Comparison of ENCODE assay signal across 24 cellular contexts in genomic region chr4:43337707-43338106, GRCh38.
A peak's percentile ranks its signal among the peaks of the same experiment; 100 is the strongest.
DNase-seq lines count a peak whose midpoint lies in the region; ATAC-seq, FAIRE-seq and TF ChIP-seq lines count a peak whose summit lies in the region.
"Had no signal": no experiment of that assay in that cellular context is flagged by ENCODE, and none has a peak within 500 bp of the region (broad histone marks: within the 10 kb centered on the region; RNA-seq: fewer than 3 reads in every experiment).

No MANE protein-coding gene starts in this region.

- no peak for FAIRE-seq in astrocyte (lab: Jason Lieb, UNC)
- FAIRE-seq: endothelial cell of umbilical vein, kidney had no signal

- H3K4me1 Mint-ChIP-seq in astrocyte (ENCODE audit: low read depth, unreplicated experiment) (peaks cover 25% of the 10 kb centered on the region), MCF 10A (ENCODE audit: insufficient read depth, unreplicated experiment) (peaks cover 7% of the 10 kb centered on the region)
- no peaks in the 10 kb centered on the region for H3K4me1 Mint-ChIP-seq in activated naive CD4-positive, alpha-beta T cell treated with anti-CD3 and anti-CD28 coated beads, Interleukin-2, amount 10 ng/mL, durations not matched to agents 7 days and 5 days
- H3K4me1 Mint-ChIP-seq in stimulated activated memory B cell treated with anti-CD40 and anti-IgM and Interleukin-4, amounts not matched to agents 10 μg/mL and 1 μg/mL and 100 μg/mL, for 72 hours = no peaks in the 10 kb centered on the region
- H3K4me1 Mint-ChIP-seq: activated naive CD4-positive, alpha-beta T cell treated with anti-CD3 and anti-CD28 coated beads, Interleukin-2, amount 50 U/mL, for 24 hours had no signal

- no peak for TF ChIP-seq RAD21 in IMR-90 (IDR thresholded peaks at IDR 0.05; ENCODE audit: low read length)

- DNase-seq in A172 (ENCODE audit: low spot score) = peak; percentile 59
- peak; percentile 63 for DNase-seq in IMR-90
- DNase-seq in astrocyte (ENCODE audit: low read depth) = peak; percentile 72
- peak; percentile 56 for DNase-seq in fibroblast of the aortic adventitia (ENCODE audit: low read depth)
- no peak for DNase-seq in MCF 10A (ENCODE audit: unreplicated experiment)
- DNase-seq in activated naive CD4-positive, alpha-beta T cell treated with anti-CD3 and anti-CD28 coated beads, Interleukin-2, amount 10 ng/mL, durations not matched to agents 7 days and 5 days = no peak
- no peak for DNase-seq in A673 (ENCODE audit: low spot score)
- DNase-seq: activated CD4-positive, alpha-beta T cell treated with anti-CD3 and anti-CD28 coated beads, Interleukin-2, amount 50 U/mL, for 1 hour; H7; kidney; NCI-H2029 treated with DMSO at 0.1 percent for 48 hours; NCI-H2227 treated with DMSO at 0.1 percent for 48 hours; NCI-H774; Right ventricle myocardium superior; T-helper 9 cell; trophoblast cell had no signal

- H3K4me3 ChIP-seq in IMR-90 (ENCODE audit: insufficient read depth, low read depth, low read length) = no peak overlapping the region
- H3K4me3 ChIP-seq in astrocyte (ENCODE audit: insufficient read depth, low read depth, low read length) = no peak overlapping the region
- H3K4me3 ChIP-seq in fibroblast of the aortic adventitia (ENCODE audit: low read depth, low read length) = no peak overlapping the region
- no peak overlapping the region for H3K4me3 ChIP-seq in A673 (ENCODE audit: low read depth, low read length, poor library complexity, severe bottlenecking)
- H3K4me3 ChIP-seq: ascending aorta, gastroesophageal sphincter, lung, prostate gland had no signal

- no peaks in the 10 kb centered on the region for H4K20me1 ChIP-seq in IMR-90 (ENCODE audit: insufficient read depth, low read length)
- no peaks in the 10 kb centered on the region for H4K20me1 ChIP-seq in astrocyte (ENCODE audit: insufficient read depth, low read length)

- H3K79me2 ChIP-seq in astrocyte (ENCODE audit: insufficient read depth, low read length) = no peaks in the 10 kb centered on the region

- H3K27me3 ChIP-seq in IMR-90 (ENCODE audit: control insufficient read depth, insufficient read depth, low read length) = no peaks in the 10 kb centered on the region
- no peaks in the 10 kb centered on the region for H3K27me3 ChIP-seq in astrocyte (ENCODE audit: insufficient read depth, low read length)
- no peaks in the 10 kb centered on the region for H3K27me3 ChIP-seq in A673 (replicated peaks; ENCODE audit: insufficient read depth, low read depth, low read length, poor library complexity)
- H3K27me3 ChIP-seq: ascending aorta, gastroesophageal sphincter had no signal

- TF ChIP-seq POLR2A in IMR-90 (IDR thresholded peaks at IDR 0.05; ENCODE audit: low read depth, low read length) = no peak

- dilution Hi-C loops in IMR-90 (cut with HindIII; ENCODE audit: low sequenced_read_pairs, unreplicated experiment) = no loop called here

- H2BK15ac ChIP-seq in IMR-90 (ENCODE audit: low read depth, low read length) = no peak overlapping the region

- H2AFZ ChIP-seq in IMR-90 (replicated peaks; ENCODE audit: low read length, poor library complexity) (no peak overlapping the region), astrocyte (ENCODE audit: low read depth, low read length) (no peak overlapping the region)

- no peaks in the 10 kb centered on the region for H3K36me3 Mint-ChIP-seq in astrocyte (ENCODE audit: low read depth, unreplicated experiment)
- H3K36me3 Mint-ChIP-seq in MCF 10A (ENCODE audit: insufficient read depth, unreplicated experiment) = no peaks in the 10 kb centered on the region
- no peaks in the 10 kb centered on the region for H3K36me3 Mint-ChIP-seq in activated naive CD4-positive, alpha-beta T cell treated with anti-CD3 and anti-CD28 coated beads, Interleukin-2, amount 10 ng/mL, durations not matched to agents 7 days and 5 days
- no peaks in the 10 kb centered on the region for H3K36me3 Mint-ChIP-seq in stimulated activated memory B cell treated with anti-CD40 and anti-IgM and Interleukin-4, amounts not matched to agents 10 μg/mL and 1 μg/mL and 100 μg/mL, for 72 hours
- H3K36me3 Mint-ChIP-seq: activated naive CD4-positive, alpha-beta T cell treated with anti-CD3 and anti-CD28 coated beads, Interleukin-2, amount 50 U/mL, for 24 hours had no signal

- no peak overlapping the region for H3K14ac ChIP-seq in IMR-90 (replicated peaks; ENCODE audit: low read depth, low read length)

- H3K4me1 ChIP-seq in IMR-90 (ENCODE audit: control insufficient read depth, insufficient read depth, low read length) (peaks cover 8% of the 10 kb centered on the region), astrocyte (ENCODE audit: insufficient read depth, low read length) (peaks cover 30% of the 10 kb centered on the region), A673 (ENCODE audit: insufficient read depth, low read length, poor library complexity, severe bottlenecking) (no peaks in the 10 kb centered on the region)
- H3K4me1 ChIP-seq: ascending aorta, gastroesophageal sphincter, prostate gland had no signal

- no peak overlapping the region for H2AK9ac ChIP-seq in IMR-90 (replicated peaks; ENCODE audit: low read depth, low read length, poor library complexity)

- no peak overlapping the region for H3K56ac ChIP-seq in IMR-90 (ENCODE audit: extremely low read depth, insufficient read depth, low read length)

- no TSS peak for BruUV-seq in IMR-90 (replicated peaks; lab: Mats Ljungman, UMichigan)
- BruUV-seq in MCF 10A (replicated peaks; lab: Mats Ljungman, UMichigan) = no TSS peak
- no TSS peak for BruUV-seq in A673 (replicated peaks; lab: Mats Ljungman, UMichigan)

- no peaks in the 10 kb centered on the region for H3K9me3 Mint-ChIP-seq in astrocyte (ENCODE audit: unreplicated experiment)
- H3K9me3 Mint-ChIP-seq in MCF 10A (ENCODE audit: unreplicated experiment) = peaks cover 8% of the 10 kb centered on the region
- H3K9me3 Mint-ChIP-seq in activated naive CD4-positive, alpha-beta T cell treated with anti-CD3 and anti-CD28 coated beads, Interleukin-2, amount 10 ng/mL, durations not matched to agents 7 days and 5 days = peaks cover 4% of the 10 kb centered on the region
- H3K9me3 Mint-ChIP-seq in stimulated activated memory B cell treated with anti-CD40 and anti-IgM and Interleukin-4, amounts not matched to agents 10 μg/mL and 1 μg/mL and 100 μg/mL, for 72 hours = no peaks in the 10 kb centered on the region

- H3K9ac ChIP-seq in IMR-90 (ENCODE audit: low read depth, low read length) (no peak overlapping the region), astrocyte (ENCODE audit: low read length) (no peak overlapping the region)

- H4K91ac ChIP-seq in IMR-90 (ENCODE audit: insufficient read depth, low read depth, low read length) = peak overlapping the region; percentile 51; the same call in 1 of the 2 replicates

- intact Hi-C loops in IMR-90 (cut with micrococcal nuclease) = no loop called here
- intact Hi-C loops in MCF 10A (cut with micrococcal nuclease) = loop anchor here (10.0 kb wide), 1 partner anchor 1107 kb away; the partner anchor contains the start of gene KCTD8
- intact Hi-C loops in A673 (cut with micrococcal nuclease; ENCODE audit: unreplicated experiment) = no loop called here

- no peaks in the 10 kb centered on the region for H3K9me1 ChIP-seq in IMR-90 (ENCODE audit: insufficient read depth, low read length)

- no peak overlapping the region for H3K18ac ChIP-seq in IMR-90 (ENCODE audit: low read depth, low read length)

- H3K9me3 ChIP-seq in IMR-90 (ENCODE audit: control insufficient read depth, insufficient read depth, low read length) (no peaks in the 10 kb centered on the region), astrocyte (ENCODE audit: insufficient read depth, low read depth, low read length) (no peaks in the 10 kb centered on the region), A673 (ENCODE audit: low read depth, low read length, poor library complexity, severe bottlenecking) (peaks cover 28% of the 10 kb centered on the region)
- H3K9me3 ChIP-seq: ascending aorta, gastroesophageal sphincter, prostate gland had no signal

- in situ Hi-C loops in IMR-90 (cut with MboI; ENCODE audit: low sequenced_read_pairs) = no loop called here

- H3K27ac Mint-ChIP-seq in astrocyte (ENCODE audit: unreplicated experiment) = peak overlapping the region; percentile 67
- H3K27ac Mint-ChIP-seq in MCF 10A (ENCODE audit: low read depth, unreplicated experiment) = no peak overlapping the region
- H3K27ac Mint-ChIP-seq in activated naive CD4-positive, alpha-beta T cell treated with anti-CD3 and anti-CD28 coated beads, Interleukin-2, amount 10 ng/mL, durations not matched to agents 7 days and 5 days = no peak overlapping the region
- H3K27ac Mint-ChIP-seq in stimulated activated memory B cell treated with anti-CD40 and anti-IgM and Interleukin-4, amounts not matched to agents 10 μg/mL and 1 μg/mL and 100 μg/mL, for 72 hours = no peak overlapping the region
- H3K27ac Mint-ChIP-seq: activated naive CD4-positive, alpha-beta T cell treated with anti-CD3 and anti-CD28 coated beads, Interleukin-2, amount 50 U/mL, for 24 hours had no signal

- H2BK120ac ChIP-seq in IMR-90 (ENCODE audit: low read depth, low read length) = peak overlapping the region; percentile 92; the same call in 1 of the 2 replicates

- no peak overlapping the region for H3K23ac ChIP-seq in IMR-90 (ENCODE audit: low read depth, low read length)

- POLR2A ChIA-PET in IMR-90 (lab: Charles Lee; ENCODE audit: unreplicated experiment) = no interaction called here
- POLR2A ChIA-PET in MCF 10A (lab: Yijun Ruan, JAX) = no interaction called here
- POLR2A ChIA-PET in A673 (lab: Charles Lee; ENCODE audit: low non-redundant PET) = no interaction called here

- peak overlapping the region; percentile 72 for H2BK5ac ChIP-seq in IMR-90 (ENCODE audit: low read depth, low read length, poor library complexity, severe bottlenecking)

- peak overlapping the region; percentile 94; the same call in 1 of the 2 replicates for H3K4ac ChIP-seq in IMR-90 (ENCODE audit: low read depth, low read length)

- H3K27me3 Mint-ChIP-seq in astrocyte (ENCODE audit: low read depth, unreplicated experiment) (no peaks in the 10 kb centered on the region), MCF 10A (ENCODE audit: insufficient read depth, unreplicated experiment) (no peaks in the 10 kb centered on the region)
- H3K27me3 Mint-ChIP-seq in activated naive CD4-positive, alpha-beta T cell treated with anti-CD3 and anti-CD28 coated beads, Interleukin-2, amount 10 ng/mL, durations not matched to agents 7 days and 5 days = no peaks in the 10 kb centered on the region
- no peaks in the 10 kb centered on the region for H3K27me3 Mint-ChIP-seq in stimulated activated memory B cell treated with anti-CD40 and anti-IgM and Interleukin-4, amounts not matched to agents 10 μg/mL and 1 μg/mL and 100 μg/mL, for 72 hours
- H3K27me3 Mint-ChIP-seq: activated naive CD4-positive, alpha-beta T cell treated with anti-CD3 and anti-CD28 coated beads, Interleukin-2, amount 50 U/mL, for 24 hours had no signal

- H2BK20ac ChIP-seq in IMR-90 (ENCODE audit: low read depth, low read length) = no peak overlapping the region

- no peaks in the 10 kb centered on the region for H3K36me3 ChIP-seq in IMR-90 (ENCODE audit: control insufficient read depth, insufficient read depth, low read length)
- no peaks in the 10 kb centered on the region for H3K36me3 ChIP-seq in astrocyte (ENCODE audit: insufficient read depth, low read length)
- no peaks in the 10 kb centered on the region for H3K36me3 ChIP-seq in A673 (ENCODE audit: insufficient read depth, low read length, poor library complexity, severe bottlenecking)
- H3K36me3 ChIP-seq: ascending aorta, gastroesophageal sphincter, prostate gland had no signal

- H3K27ac ChIP-seq in IMR-90 (ENCODE audit: insufficient read depth, low read length) (no peak overlapping the region), astrocyte (ENCODE audit: low read depth, low read length) (peak overlapping the region; percentile 78), A673 (ENCODE audit: low read depth, low read length, poor library complexity, severe bottlenecking) (no peak overlapping the region)
- H3K27ac ChIP-seq: 22Rv1, ascending aorta, gastroesophageal sphincter, prostate gland had no signal

- peaks cover 0 to 9% of the 10 kb centered on the region in 2 experiments; a peak in 2 of 4 replicates for H3K79me1 ChIP-seq in IMR-90 (ENCODE audit: low read depth in 1 of 2, low read length in 2 of 2)

- H4K8ac ChIP-seq in IMR-90 (ENCODE audit: low read depth in 2 of 2, low read length in 2 of 2) = 0 out of 4 replicates have a peak overlapping the region, but pooled peaks of 1 of the 2 experiments have one; percentile 83

- no peak overlapping the region for H2AK5ac ChIP-seq in IMR-90 (ENCODE audit: low read depth, low read length)

- H3K4me3 Mint-ChIP-seq in astrocyte (ENCODE audit: unreplicated experiment) (no peak overlapping the region), MCF 10A (ENCODE audit: unreplicated experiment) (no peak overlapping the region)
- no peak overlapping the region for H3K4me3 Mint-ChIP-seq in activated naive CD4-positive, alpha-beta T cell treated with anti-CD3 and anti-CD28 coated beads, Interleukin-2, amount 10 ng/mL, durations not matched to agents 7 days and 5 days
- no peak overlapping the region for H3K4me3 Mint-ChIP-seq in stimulated activated memory B cell treated with anti-CD40 and anti-IgM and Interleukin-4, amounts not matched to agents 10 μg/mL and 1 μg/mL and 100 μg/mL, for 72 hours
- H3K4me3 Mint-ChIP-seq: activated naive CD4-positive, alpha-beta T cell treated with anti-CD3 and anti-CD28 coated beads, Interleukin-2, amount 50 U/mL, for 24 hours had no signal

- CTCF ChIA-PET in IMR-90 (lab: Yijun Ruan, JAX) = interaction anchor here (0.5 kb wide), 1 partner anchor 438 kb away, joined by 3 read pairs; no protein-coding TSS in a partner anchor
- CTCF ChIA-PET in MCF 10A (lab: Yijun Ruan, JAX) = interaction anchor here (1.5 kb wide), 1 partner anchor 8 kb away, joined by 5 read pairs; no protein-coding TSS in a partner anchor
- CTCF ChIA-PET in activated naive CD4-positive, alpha-beta T cell treated with anti-CD3 and anti-CD28 coated beads, Interleukin-2, amount 10 ng/mL, durations not matched to agents 7 days and 5 days (lab: Charles Lee) = no interaction called here
- CTCF ChIA-PET in A673 (lab: Charles Lee) = no interaction called here

- no peak for TF ChIP-seq CTCF in IMR-90 (conservative IDR thresholded peaks at IDR 0.05; ENCODE audit: low read depth, low read length)
- TF ChIP-seq CTCF in astrocyte (IDR thresholded peaks at IDR 0.05; ENCODE audit: insufficient read depth, low read depth, low read length) = no peak
- no peak for TF ChIP-seq CTCF in fibroblast of the aortic adventitia (IDR thresholded peaks at IDR 0.05; ENCODE audit: insufficient read depth, low read length)
- no peak for TF ChIP-seq CTCF in MCF 10A (IDR thresholded peaks at IDR 0.05; ENCODE audit: unreplicated experiment)
- no peak for TF ChIP-seq CTCF in A673 (conservative IDR thresholded peaks at IDR 0.05; ENCODE audit: low read depth, low read length)

- H3K4me2 ChIP-seq in IMR-90 (ENCODE audit: low read depth, low read length) (no peak overlapping the region), astrocyte (ENCODE audit: low read length) (peak overlapping the region; percentile 47)

- peak; percentile 62 for ATAC-seq in IMR-90 (ENCODE audit: low read depth)
- no peak for ATAC-seq in stimulated activated memory B cell treated with anti-CD40 and anti-IgM and Interleukin-4, amounts not matched to agents 10 μg/mL and 1 μg/mL and 100 μg/mL, for 72 hours
- ATAC-seq: gastroesophageal sphincter had no signal

- no peak overlapping the region for H4K5ac ChIP-seq in IMR-90 (ENCODE audit: low read depth, low read length)

Comparison
In these comparisons a context has a peak if more than half of its experiments do, and no peak if none do; other contexts are left out.
1. DNase-seq: peak in A172 (single experiment), IMR-90 (single experiment), astrocyte (single experiment) and fibroblast of the aortic adventitia (single experiment); none in MCF 10A (single experiment), activated naive CD4-positive, alpha-beta T cell treated with anti-CD3 and anti-CD28 coated beads, Interleukin-2, amount 10 ng/mL, durations not matched to agents 7 days and 5 days (single experiment) and A673 (single experiment).
2. CTCF ChIA-PET loops: an anchor here in IMR-90 (0.5 kb wide) and MCF 10A (1.5 kb wide); none called in activated naive CD4-positive, alpha-beta T cell treated with anti-CD3 and anti-CD28 coated beads, Interleukin-2, amount 10 ng/mL, durations not matched to agents 7 days and 5 days and A673.